Comparison of ENCODE assay signal across 27 cellular contexts in the genomic region with DNA sequence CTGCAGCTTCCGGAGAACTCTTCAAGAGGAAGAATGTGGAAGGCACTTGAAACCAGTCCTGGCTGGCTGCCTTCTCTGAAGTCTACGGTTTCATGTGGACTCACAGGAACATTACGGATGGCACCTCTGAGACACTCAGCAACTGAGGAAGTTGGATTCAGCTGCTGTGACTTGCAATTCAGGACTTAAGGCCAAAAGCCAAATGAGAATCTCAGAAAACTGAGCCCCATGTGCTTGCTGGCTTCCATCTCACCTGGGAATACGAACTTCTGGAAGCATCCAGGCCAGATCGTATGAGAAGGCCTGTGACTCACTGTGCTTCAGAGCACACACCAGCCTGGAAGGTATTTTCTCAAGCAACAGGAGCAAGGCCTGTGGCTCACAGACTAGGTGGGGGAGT.
DNase-seq lines count a peak whose midpoint lies in the region; ATAC-seq, FAIRE-seq and TF ChIP-seq lines count a peak whose summit lies in the region.
"Had no signal": no experiment of that assay in that cellular context is flagged by ENCODE, and none has a peak within 500 bp of the region (broad histone marks: within the 10 kb centered on the region; RNA-seq: fewer than 3 reads in every experiment).

No MANE protein-coding gene starts in this region.

- no peak overlapping the region for H3K9ac ChIP-seq in HepG2 (ENCODE audit: insufficient read depth, low read depth, low read length)
- H3K9ac ChIP-seq in mesenchymal stem cell (ENCODE audit: low read length), result peak overlapping the region; percentile 61

- H2AK5ac ChIP-seq in mesenchymal stem cell (ENCODE audit: low read length, severe bottlenecking), result no peak overlapping the region

- DNase-seq in HepG2 (ENCODE audit: low spot score) (no peak), right lobe of liver (no peak), epithelial cell of esophagus (ENCODE audit: low read depth) (peak; percentile 80), mesenchymal stem cell (no peak), upper lobe of right lung (peak; percentile 62), NCI-H2107 treated with DMSO at 0.1 percent for 48 hours (lab: John Stamatoyannopoulos, UW; ENCODE audit: unreplicated experiment) (no peak), pancreas (no peak), posterior cingulate gyrus (no peak)
- DNase-seq: activated CD4-positive, alpha-beta T cell treated with anti-CD3 and anti-CD28 coated beads, Interleukin-2, amount 50 U/mL, for 48 hours; activated naive CD4-positive, alpha-beta T cell treated with anti-CD3 and anti-CD28 coated beads, Interleukin-2, amount 50 U/mL, for 16 hours; CD4-positive, alpha-beta T cell; DMS79; erythroblast; midbrain; NCI-H2029; NCI-H526; OCI-M1; SJCRH30; stimulated activated CD4-positive, alpha-beta T cell treated with anti-CD3 and anti-CD28 coated beads, Interleukin-1b, Interleukin-23, amount 100 ng/mL, for 48 hours; stimulated activated naive CD8-positive, alpha-beta T cell treated with anti-CD3 and anti-CD28 coated beads, Interleukin-15, amount 100 ng/mL, for 72 hours; uterus had no signal

- H3K14ac ChIP-seq in mesenchymal stem cell (ENCODE audit: low read length in 2 of 2), result no peak overlapping the region

- POLR2A ChIA-PET in HepG2 (lab: Yijun Ruan, JAX), result no interaction called here

- no TSS peak for BruUV-seq in HepG2 (replicated peaks; lab: Mats Ljungman, UMichigan)

- no peaks in the 10 kb centered on the region for H3K9me3 ChIP-seq in HepG2 (ENCODE audit: low read length)
- no peaks in the 10 kb centered on the region for H3K9me3 ChIP-seq in right lobe of liver
- no peaks in the 10 kb centered on the region for H3K9me3 ChIP-seq in mesenchymal stem cell (ENCODE audit: control insufficient read depth, low read length)
- H3K9me3 ChIP-seq in upper lobe of right lung, result no peaks in the 10 kb centered on the region
- no peaks in the 10 kb centered on the region for H3K9me3 ChIP-seq in pancreas
- H3K9me3 ChIP-seq: ascending aorta, SJCRH30, uterus had no signal

- no peak overlapping the region for H3K18ac ChIP-seq in mesenchymal stem cell (ENCODE audit: low read depth in 1 of 2, low read length in 2 of 2)

- H2BK12ac ChIP-seq in mesenchymal stem cell (ENCODE audit: low read length in 2 of 2), result no peak overlapping the region

- H2AFZ ChIP-seq in HepG2 (ENCODE audit: low read length) (no peak overlapping the region), mesenchymal stem cell (ENCODE audit: low read depth, low read length) (no peak overlapping the region)

- CTCF ChIA-PET in HepG2 (lab: Yijun Ruan, JAX; ENCODE audit: low intra/inter-chr PET ratio, low total read pairs), result no interaction called here

- H3K27ac ChIP-seq in HepG2 (ENCODE audit: extremely low read length, insufficient read depth, low read length) (no peak overlapping the region), right lobe of liver (no peak overlapping the region), mesenchymal stem cell (ENCODE audit: low read length, poor library complexity, severe bottlenecking) (no peak overlapping the region), upper lobe of right lung (no peak overlapping the region), pancreas (no peak overlapping the region)
- H3K27ac ChIP-seq: ascending aorta, HL-60, SJCRH30, uterus, VCaP had no signal

- ATAC-seq in HepG2, result peak; percentile 8
- no peak for ATAC-seq in right lobe of liver
- peak; percentile 65 for ATAC-seq in upper lobe of right lung
- ATAC-seq in pancreas, result no peak
- ATAC-seq: right cardiac atrium; stimulated activated naive CD8-positive, alpha-beta T cell treated with anti-CD3 and anti-CD28 coated beads, Interleukin-15, amount 100 ng/mL, for 72 hours had no signal

- H4K91ac ChIP-seq in mesenchymal stem cell (ENCODE audit: low read length), result no peak overlapping the region

- TF ChIP-seq EP300 in HepG2 (IDR thresholded peaks at IDR 0.05; ENCODE audit: low read depth in 2 of 2, low read length in 2 of 2), result no peak
- no peak for TF ChIP-seq EP300 in HepG2 (CRISPR knock-in tag; IDR thresholded peaks at IDR 0.05; ENCODE audit: borderline replicate concordance)

- H3K36me3 ChIP-seq in HepG2 (replicated peaks in 1 of 2; ENCODE audit: control insufficient read depth in 1 of 2, insufficient read depth in 2 of 2, low read length in 2 of 2) (no peaks in the 10 kb centered on the region), right lobe of liver (no peaks in the 10 kb centered on the region), mesenchymal stem cell (ENCODE audit: control insufficient read depth in 1 of 2, insufficient read depth in 2 of 2, low read depth in 1 of 2, low read length in 2 of 2) (no peaks in the 10 kb centered on the region), upper lobe of right lung (no peaks in the 10 kb centered on the region), pancreas (no peaks in the 10 kb centered on the region)
- H3K36me3 ChIP-seq: ascending aorta, HAP-1, SJCRH30, uterus had no signal

- no peaks in the 10 kb centered on the region for H3K79me2 ChIP-seq in HepG2 (ENCODE audit: insufficient read depth, low read length)

- TF ChIP-seq CTCF in HepG2 (CRISPR knock-in tag; IDR thresholded peaks at IDR 0.05) (no peak), right lobe of liver (IDR thresholded peaks at IDR 0.05) (no peak), epithelial cell of esophagus (IDR thresholded peaks at IDR 0.05; ENCODE audit: insufficient read depth, low read depth, low read length, missing control alignments) (no peak), upper lobe of right lung (IDR thresholded peaks at IDR 0.05) (no peak), pancreas (IDR thresholded peaks at IDR 0.05) (no peak)

- no peak overlapping the region for H3K4me3 ChIP-seq in HepG2 (replicated peaks in 1 of 3; ENCODE audit: insufficient read depth in 1 of 3, low read depth in 2 of 3, low read length in 3 of 3)
- no peak overlapping the region for H3K4me3 ChIP-seq in right lobe of liver
- no peak overlapping the region for H3K4me3 ChIP-seq in epithelial cell of esophagus (ENCODE audit: low read length)
- no peak overlapping the region for H3K4me3 ChIP-seq in mesenchymal stem cell (ENCODE audit: insufficient read depth in 1 of 2, low read depth in 1 of 2, low read length in 2 of 2)
- H3K4me3 ChIP-seq in upper lobe of right lung, result no peak overlapping the region
- no peak overlapping the region for H3K4me3 ChIP-seq in pancreas
- H3K4me3 ChIP-seq: ascending aorta, HAP-1, SJCRH30, uterus had no signal

- no peak overlapping the region for H2BK15ac ChIP-seq in mesenchymal stem cell (ENCODE audit: low read depth, poor library complexity, severe bottlenecking)

- TF ChIP-seq RAD21 in HepG2 (CRISPR knock-in tag; IDR thresholded peaks at IDR 0.05), result no peak

- no peaks in the 10 kb centered on the region for H3K4me1 ChIP-seq in HepG2 (ENCODE audit: insufficient read depth, low read length)
- no peaks in the 10 kb centered on the region for H3K4me1 ChIP-seq in right lobe of liver
- peaks cover 1% of the 10 kb centered on the region for H3K4me1 ChIP-seq in mesenchymal stem cell (ENCODE audit: control insufficient read depth, insufficient read depth, low read depth, low read length)
- H3K4me1 ChIP-seq in upper lobe of right lung, result no peaks in the 10 kb centered on the region
- H3K4me1 ChIP-seq in pancreas, result no peaks in the 10 kb centered on the region
- H3K4me1 ChIP-seq: ascending aorta, SJCRH30, uterus had no signal

- in situ Hi-C loops in HepG2 (cut with HindIII; ENCODE audit: extremely low pct_ligation_motif_present, low pct_unique_long_range_greater_than_20kb), result no loop called here

- H3K27me3 ChIP-seq in HepG2 (ENCODE audit: control insufficient read depth in 1 of 2, insufficient read depth in 2 of 2, low read length in 2 of 2), result no peaks in the 10 kb centered on the region
- no peaks in the 10 kb centered on the region for H3K27me3 ChIP-seq in right lobe of liver
- H3K27me3 ChIP-seq in mesenchymal stem cell (ENCODE audit: control insufficient read depth in 1 of 2, insufficient read depth in 1 of 2, low read length in 2 of 2), result no peaks in the 10 kb centered on the region
- H3K27me3 ChIP-seq in upper lobe of right lung, result no peaks in the 10 kb centered on the region
- H3K27me3 ChIP-seq in pancreas, result no peaks in the 10 kb centered on the region
- H3K27me3 ChIP-seq: ascending aorta, SJCRH30, uterus had no signal

- no peak overlapping the region for H3K4me2 ChIP-seq in HepG2 (ENCODE audit: low read depth, low read length)
- H3K4me2 ChIP-seq in mesenchymal stem cell (ENCODE audit: low read length, poor library complexity, severe bottlenecking), result no peak overlapping the region

- FAIRE-seq in HepG2 (lab: Jason Lieb, UNC) (no peak), pancreas (lab: Jason Lieb, UNC) (no peak)
- FAIRE-seq: GM18507 had no signal

- H2BK5ac ChIP-seq in mesenchymal stem cell (ENCODE audit: low read depth, low read length, poor library complexity, severe bottlenecking), result no peak overlapping the region

- no peak overlapping the region for H4K8ac ChIP-seq in mesenchymal stem cell (ENCODE audit: low read length)

- WGBS in HepG2 (ENCODE audit: low lambda C conversion rate), result 86% methylated on average over 2 of the region's 5 CpGs
- 77% methylated on average over 5 of the region's 5 CpGs for WGBS in right lobe of liver (ENCODE audit: insufficient coverage, low coverage, low lambda C conversion rate, missing lambda C conversion rate)
- WGBS in mesenchymal stem cell, result 53% methylated on average over 5 of the region's 5 CpGs
- 78 to 79% methylated on average over 5 of the region's 5 CpGs for WGBS in pancreas, 2 donors

- no peak overlapping the region for H2BK120ac ChIP-seq in mesenchymal stem cell (ENCODE audit: low read depth, low read length)

- intact Hi-C loops in HepG2 (cut with micrococcal nuclease; ENCODE audit: unreplicated experiment), result no loop called here
- intact Hi-C loops in right lobe of liver (cut with DNase I), result no loop called here
- intact Hi-C loops in upper lobe of right lung (cut with DNase I), result no loop called here
- intact Hi-C loops in pancreas (cut with DNase I), result no loop called here
- intact Hi-C loops in posterior cingulate gyrus (cut with DNase I), result no loop called here

- no peak for TF ChIP-seq POLR2A in HepG2 (IDR thresholded peaks at IDR 0.05; ENCODE audit: insufficient read depth in 1 of 2, low read depth in 2 of 2, low read length in 2 of 2)
- TF ChIP-seq POLR2A in right lobe of liver (IDR thresholded peaks at IDR 0.05), result no peak

- no peaks in the 10 kb centered on the region for H3K79me1 ChIP-seq in mesenchymal stem cell (replicated peaks; ENCODE audit: low read length, poor library complexity, severe bottlenecking)

- no peaks in the 10 kb centered on the region for H4K20me1 ChIP-seq in HepG2 (ENCODE audit: insufficient read depth, low read length)

- H3K23ac ChIP-seq in mesenchymal stem cell (ENCODE audit: low read length in 2 of 2), result no peak overlapping the region

- H3K4ac ChIP-seq in mesenchymal stem cell (ENCODE audit: low read depth in 1 of 2, low read length in 2 of 2), result no peak overlapping the region

Comparison
In these comparisons a context has a peak if more than half of its experiments do, and no peak if none do; other contexts are left out.
1. ATAC-seq: peak in HepG2 (single experiment) and upper lobe of right lung (single experiment); none in right lobe of liver (0 of 4) and pancreas (0 of 4).
2. DNase-seq: peak in epithelial cell of esophagus (single experiment) and upper lobe of right lung (single experiment); none in HepG2 (single experiment), right lobe of liver (0 of 3), mesenchymal stem cell (single experiment), NCI-H2107 treated with DMSO at 0.1 percent for 48 hours (single experiment), pancreas (0 of 6) and posterior cingulate gyrus (0 of 10).